ENCODE assay signal across 1 cellular context in genomic region chr3:194750409-194750808, GRCh38.
TF ChIP-seq lines count a peak whose summit lies in the region.

No MANE protein-coding gene starts in this region.

TF ChIP-seq in HepG2, 621 proteins besides CTCF, POLR2A, EP300 and RAD21 (continued from another document):
- TF ChIP-seq MED8 (CRISPR knock-in tag; IDR thresholded peaks at IDR 0.05; ENCODE audit: insufficient replicate concordance) (no peak), PCBP2 (optimal IDR thresholded peaks at IDR 0.05; ENCODE audit: low read depth, low read length, poor library complexity, severe bottlenecking) (no peak)
